Comparison of ENCODE assay signal across 10 cellular contexts in the genomic region with DNA sequence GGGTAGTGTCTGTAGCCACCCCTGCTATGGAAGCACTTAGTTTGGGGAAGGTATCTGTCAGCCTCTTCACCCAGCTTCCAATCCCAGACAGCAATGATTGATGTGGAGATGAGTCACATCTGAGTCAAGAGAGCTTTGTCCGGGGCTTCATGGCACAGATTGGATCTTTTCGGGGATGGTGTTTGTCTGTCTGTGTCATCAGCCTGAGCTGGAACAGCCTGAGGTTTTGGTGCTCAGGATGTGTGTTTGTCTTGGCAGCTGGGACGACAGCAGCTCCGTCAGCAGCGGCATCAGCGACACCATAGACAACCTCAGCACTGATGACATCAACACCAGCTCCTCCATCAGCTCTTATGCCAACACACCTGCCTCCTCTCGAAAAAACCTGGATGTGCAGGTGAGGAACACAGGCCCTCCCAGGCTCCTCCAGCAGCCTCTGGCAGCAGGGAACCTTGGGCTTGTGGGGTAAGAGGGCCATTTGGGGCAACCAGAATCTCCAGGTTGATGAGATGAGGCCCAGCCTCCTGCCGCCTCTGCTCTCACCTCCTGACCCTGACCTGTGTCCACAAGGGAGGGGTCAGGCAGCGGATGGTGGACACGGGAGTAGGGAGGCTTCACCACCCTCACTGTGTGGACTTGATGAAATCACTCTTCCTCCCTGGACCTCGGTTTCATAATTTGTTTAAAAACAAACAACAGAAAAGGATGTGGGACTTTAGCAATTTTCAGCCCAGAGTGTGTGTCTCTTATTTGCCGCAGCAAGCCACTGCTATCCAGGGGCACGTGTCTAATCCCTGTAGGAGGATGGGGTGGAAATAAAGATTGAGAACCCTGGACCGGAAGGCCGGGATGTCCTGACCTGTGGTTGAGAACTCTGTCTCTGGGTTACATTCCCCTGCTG.
A peak's percentile ranks its signal among the peaks of the same experiment; 100 is the strongest.
DNase-seq lines count a peak whose midpoint lies in the region; ATAC-seq and TF ChIP-seq lines count a peak whose summit lies in the region.
"Had no signal": no experiment of that assay in that cellular context is flagged by ENCODE, and none has a peak within 500 bp of the region (broad histone marks: within the 10 kb centered on the region; RNA-seq: fewer than 3 reads in every experiment).

No MANE protein-coding gene starts in this region.

- H4K20me1 ChIP-seq in fibroblast of lung (ENCODE audit: control insufficient read depth, extremely low read depth, insufficient read depth, low read length): no peaks in the 10 kb centered on the region

- H3K27me3 Mint-ChIP-seq in activated T-cell treated with anti-CD3 and anti-CD28 coated beads, Interleukin-2, amount 50 U/mL, for 72 hours (ENCODE audit: low read depth): peaks cover 80% of the 10 kb centered on the region
- peaks cover 50% of the 10 kb centered on the region for H3K27me3 Mint-ChIP-seq in activated T-cell treated with anti-CD3 and anti-CD28 coated beads, Interleukin-2, amount 50 U/mL, for 24 hours

- H3K9ac ChIP-seq in fibroblast of lung (ENCODE audit: insufficient read depth, low read length): no peak overlapping the region

- peaks cover 2% of the 10 kb centered on the region for H3K36me3 ChIP-seq in fibroblast of lung (ENCODE audit: control insufficient read depth, insufficient read depth, low read length)
- peaks cover 19 to 50% (median 45%) of the 10 kb centered on the region in 3 donors for H3K36me3 ChIP-seq in tibial artery

- intact Hi-C loops in tibial artery (cut with DNase I; ENCODE audit: low total_unique reads): no loop called here

- H3K27ac Mint-ChIP-seq in activated T-cell treated with anti-CD3 and anti-CD28 coated beads, Interleukin-2, amount 50 U/mL, for 72 hours: no peak overlapping the region
- no peak overlapping the region for H3K27ac Mint-ChIP-seq in activated T-cell treated with anti-CD3 and anti-CD28 coated beads, Interleukin-2, amount 50 U/mL, for 24 hours
- H3K27ac Mint-ChIP-seq: activated B cell treated with CpG ODN at 0.5 μM for 24 hours had no signal

- H3K27me3 ChIP-seq in fibroblast of lung (ENCODE audit: control insufficient read depth, insufficient read depth, low read length) (no peaks in the 10 kb centered on the region), tibial artery (no peaks in the 10 kb centered on the region)

- peaks cover 5% of the 10 kb centered on the region for H3K79me2 ChIP-seq in fibroblast of lung (ENCODE audit: control insufficient read depth, insufficient read depth, low read length)

- H2AFZ ChIP-seq in fibroblast of lung (ENCODE audit: low read length): no peak overlapping the region

- H3K9me3 ChIP-seq in fibroblast of lung (ENCODE audit: control insufficient read depth, insufficient read depth, low read depth, low read length): no peaks in the 10 kb centered on the region
- no peaks in the 10 kb centered on the region for H3K9me3 ChIP-seq in tibial artery

- TF ChIP-seq CTCF in fibroblast of lung (conservative IDR thresholded peaks at IDR 0.05 in 1 of 2, IDR thresholded peaks at IDR 0.05 in 1 of 2; ENCODE audit: low read depth in 1 of 2, low read length in 2 of 2) (no peak), tibial artery (IDR thresholded peaks at IDR 0.05) (no peak)

- peaks cover 26% of the 10 kb centered on the region for H3K4me1 Mint-ChIP-seq in activated T-cell treated with anti-CD3 and anti-CD28 coated beads, Interleukin-2, amount 50 U/mL, for 72 hours (ENCODE audit: low read depth)
- peaks cover 10% of the 10 kb centered on the region for H3K4me1 Mint-ChIP-seq in activated T-cell treated with anti-CD3 and anti-CD28 coated beads, Interleukin-2, amount 50 U/mL, for 24 hours (ENCODE audit: low read depth)
- H3K4me1 Mint-ChIP-seq: activated B cell treated with CpG ODN at 0.5 μM for 24 hours had no signal

- H3K4me3 ChIP-seq in fibroblast of lung (replicated peaks in 1 of 4; ENCODE audit: control extremely low read depth in 1 of 4, insufficient read depth in 1 of 4, low read depth in 3 of 4, low read length in 4 of 4): no peak overlapping the region
- no peak overlapping the region for H3K4me3 ChIP-seq in tibial artery

- H3K4me1 ChIP-seq in fibroblast of lung (ENCODE audit: control insufficient read depth, extremely low read depth, insufficient read depth, low read length) (peaks cover 18% of the 10 kb centered on the region), tibial artery (peaks cover 0 to 45% (median 26%) of the 10 kb centered on the region in 4 donors)

- H3K4me2 ChIP-seq in fibroblast of lung (ENCODE audit: extremely low read depth, insufficient read depth, low read length): no peak overlapping the region

- no peak for DNase-seq in activated T-cell treated with anti-CD3 and anti-CD28 coated beads, Interleukin-2, amount 50 U/mL, for 72 hours
- DNase-seq in activated T-cell treated with anti-CD3 and anti-CD28 coated beads, Interleukin-2, amount 50 U/mL, for 24 hours: no peak
- DNase-seq in fibroblast of lung (ENCODE audit: low read depth in 2 of 2): peak; percentile 96 to 97
- DNase-seq in tibial artery: peak in 1 of 2 donors; percentile 43
- DNase-seq in HT-29 (ENCODE audit: low spot score): no peak
- DNase-seq: activated B cell treated with CpG ODN at 0.5 μM for 24 hours; stimulated activated naive CD4-positive, alpha-beta T cell had no signal

- peak overlapping the region; percentile 48 for H3K27ac ChIP-seq in fibroblast of lung (ENCODE audit: insufficient read depth, low read length)
- peak overlapping the region; percentile 59 to 63 for H3K27ac ChIP-seq in tibial artery

- ATAC-seq in activated T-cell treated with anti-CD3 and anti-CD28 coated beads, Interleukin-2, amount 50 U/mL, for 72 hours (replicated peaks in 1 of 2): peak; percentile 11 to 29
- ATAC-seq in GM18511 (IDR thresholded peaks at IDR 0.05; ENCODE audit: unreplicated experiment) (no peak), HG02678 (IDR thresholded peaks at IDR 0.05; ENCODE audit: unreplicated experiment) (no peak)

- H3K4me3 Mint-ChIP-seq in activated T-cell treated with anti-CD3 and anti-CD28 coated beads, Interleukin-2, amount 50 U/mL, for 72 hours: no peak overlapping the region
- no peak overlapping the region for H3K4me3 Mint-ChIP-seq in activated T-cell treated with anti-CD3 and anti-CD28 coated beads, Interleukin-2, amount 50 U/mL, for 24 hours
- H3K4me3 Mint-ChIP-seq: activated B cell treated with CpG ODN at 0.5 μM for 24 hours had no signal

- H3K9me3 Mint-ChIP-seq in activated T-cell treated with anti-CD3 and anti-CD28 coated beads, Interleukin-2, amount 50 U/mL, for 72 hours: no peaks in the 10 kb centered on the region
- no peaks in the 10 kb centered on the region for H3K9me3 Mint-ChIP-seq in activated T-cell treated with anti-CD3 and anti-CD28 coated beads, Interleukin-2, amount 50 U/mL, for 24 hours
- H3K9me3 Mint-ChIP-seq: activated B cell treated with CpG ODN at 0.5 μM for 24 hours had no signal

- no peaks in the 10 kb centered on the region for H3K36me3 Mint-ChIP-seq in activated T-cell treated with anti-CD3 and anti-CD28 coated beads, Interleukin-2, amount 50 U/mL, for 72 hours (ENCODE audit: insufficient read depth in 2 of 2)
- H3K36me3 Mint-ChIP-seq in activated T-cell treated with anti-CD3 and anti-CD28 coated beads, Interleukin-2, amount 50 U/mL, for 24 hours (ENCODE audit: low read depth): no peaks in the 10 kb centered on the region

TF ChIP-seq in PFSK-1, 5 proteins besides CTCF, POLR2A, EP300 and RAD21:
- TF ChIP-seq POLR2AphosphoS5 (IDR thresholded peaks at IDR 0.05; ENCODE audit: low read depth, low read length) (no peak; the same call in 1 of the 2 replicates), FOXP2 (optimal IDR thresholded peaks at IDR 0.05; ENCODE audit: borderline replicate concordance, extremely low read depth, extremely low read length, insufficient read depth) (peak; percentile 83), TAF1 (IDR thresholded peaks at IDR 0.05; ENCODE audit: borderline replicate concordance, insufficient read depth, low read length) (peak; percentile 51; the same call in 1 of the 2 replicates), SIN3A (IDR thresholded peaks at IDR 0.05; ENCODE audit: borderline replicate concordance, insufficient read depth, low read length) (peak; percentile 59; the same call in 1 of the 2 replicates)
- TF ChIP-seq, protein P1, sequence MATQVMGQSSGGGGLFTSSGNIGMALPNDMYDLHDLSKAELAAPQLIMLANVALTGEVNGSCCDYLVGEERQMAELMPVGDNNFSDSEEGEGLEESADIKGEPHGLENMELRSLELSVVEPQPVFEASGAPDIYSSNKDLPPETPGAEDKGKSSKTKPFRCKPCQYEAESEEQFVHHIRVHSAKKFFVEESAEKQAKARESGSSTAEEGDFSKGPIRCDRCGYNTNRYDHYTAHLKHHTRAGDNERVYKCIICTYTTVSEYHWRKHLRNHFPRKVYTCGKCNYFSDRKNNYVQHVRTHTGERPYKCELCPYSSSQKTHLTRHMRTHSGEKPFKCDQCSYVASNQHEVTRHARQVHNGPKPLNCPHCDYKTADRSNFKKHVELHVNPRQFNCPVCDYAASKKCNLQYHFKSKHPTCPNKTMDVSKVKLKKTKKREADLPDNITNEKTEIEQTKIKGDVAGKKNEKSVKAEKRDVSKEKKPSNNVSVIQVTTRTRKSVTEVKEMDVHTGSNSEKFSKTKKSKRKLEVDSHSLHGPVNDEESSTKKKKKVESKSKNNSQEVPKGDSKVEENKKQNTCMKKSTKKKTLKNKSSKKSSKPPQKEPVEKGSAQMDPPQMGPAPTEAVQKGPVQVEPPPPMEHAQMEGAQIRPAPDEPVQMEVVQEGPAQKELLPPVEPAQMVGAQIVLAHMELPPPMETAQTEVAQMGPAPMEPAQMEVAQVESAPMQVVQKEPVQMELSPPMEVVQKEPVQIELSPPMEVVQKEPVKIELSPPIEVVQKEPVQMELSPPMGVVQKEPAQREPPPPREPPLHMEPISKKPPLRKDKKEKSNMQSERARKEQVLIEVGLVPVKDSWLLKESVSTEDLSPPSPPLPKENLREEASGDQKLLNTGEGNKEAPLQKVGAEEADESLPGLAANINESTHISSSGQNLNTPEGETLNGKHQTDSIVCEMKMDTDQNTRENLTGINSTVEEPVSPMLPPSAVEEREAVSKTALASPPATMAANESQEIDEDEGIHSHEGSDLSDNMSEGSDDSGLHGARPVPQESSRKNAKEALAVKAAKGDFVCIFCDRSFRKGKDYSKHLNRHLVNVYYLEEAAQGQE (IDR thresholded peaks at IDR 0.05; ENCODE audit: insufficient read depth in 1 of 2, low read depth in 2 of 2, low read length in 2 of 2): 0 out of 4 replicates have a peak, but pooled peaks of 1 of the 2 experiments have one; percentile 18

Comparison
In these comparisons a context has a peak if more than half of its experiments do, and no peak if none do; other contexts are left out.
1. ATAC-seq: peak in activated T-cell treated with anti-CD3 and anti-CD28 coated beads, Interleukin-2, amount 50 U/mL, for 72 hours (2 of 2); none in GM18511 (single experiment) and HG02678 (single experiment).
2. DNase-seq: peak in fibroblast of lung (2 of 2); none in activated T-cell treated with anti-CD3 and anti-CD28 coated beads, Interleukin-2, amount 50 U/mL, for 72 hours (0 of 2), activated T-cell treated with anti-CD3 and anti-CD28 coated beads, Interleukin-2, amount 50 U/mL, for 24 hours (single experiment) and HT-29 (single experiment).